20 cellular contexts compared by ENCODE assay signal in the genomic region with DNA sequence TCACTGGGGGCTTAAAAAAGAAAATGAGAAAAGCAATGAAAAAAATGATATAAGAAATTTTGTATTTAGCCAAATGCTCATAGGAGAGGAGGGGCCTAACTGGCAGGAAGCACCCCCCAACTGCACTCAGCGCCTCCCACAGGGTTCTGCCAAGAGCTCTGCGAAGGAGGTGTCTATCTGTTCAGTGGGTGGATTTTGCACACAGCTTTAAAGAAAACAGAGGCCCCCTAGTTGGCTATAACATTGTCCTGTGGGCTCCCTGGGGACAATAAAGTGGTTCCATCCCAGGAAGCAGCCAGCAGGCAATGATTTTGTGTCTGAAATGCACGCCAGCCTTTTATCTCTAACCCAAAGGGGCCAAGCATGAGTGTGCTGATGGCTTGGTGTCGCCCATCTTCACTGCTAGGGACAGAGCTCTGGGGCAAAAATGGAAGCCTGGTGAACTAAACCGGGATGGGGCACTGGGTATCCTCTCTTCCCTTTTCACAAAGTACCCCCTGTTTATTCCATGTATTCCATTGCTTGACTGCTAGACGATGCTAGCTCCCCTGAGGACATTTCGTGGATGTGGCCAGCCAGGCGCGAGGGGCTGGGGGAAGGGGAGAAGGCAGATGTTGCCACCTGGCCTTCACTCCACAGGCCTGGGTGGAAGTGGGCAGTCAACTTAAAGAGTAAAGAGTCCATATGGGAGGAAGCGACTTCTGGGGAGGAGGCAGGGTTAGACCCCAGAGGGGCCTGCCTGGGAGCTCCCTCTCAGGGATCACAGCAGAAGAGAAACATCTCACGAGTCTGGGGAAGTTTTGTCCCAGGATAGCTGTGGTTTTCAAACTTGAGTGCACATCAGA.
DNase-seq lines count a peak whose midpoint lies in the region; ATAC-seq and TF ChIP-seq lines count a peak whose summit lies in the region.
"Had no signal": no experiment of that assay in that cellular context is flagged by ENCODE, and none has a peak within 500 bp of the region (broad histone marks: within the 10 kb centered on the region; RNA-seq: fewer than 3 reads in every experiment).

No MANE protein-coding gene starts in this region.

- H3K27me3 ChIP-seq in right cardiac atrium (ENCODE audit: control insufficient read depth, insufficient read depth), result no peaks in the 10 kb centered on the region
- H3K27me3 ChIP-seq: neutrophil had no signal

- ATAC-seq in right cardiac atrium (peak; percentile 58 to 62), left ventricle myocardium superior (no peak), T-helper 17 cell (no peak)
- ATAC-seq: activated CD4-positive, CD25-positive, alpha-beta regulatory T cell treated with anti-CD3 and anti-CD28 coated beads, Interleukin-2, amount 50 U/mL, for 24 hours; activated CD8-positive, alpha-beta memory T cell treated with anti-CD3 and anti-CD28 coated beads, Interleukin-2, amount 10 ng/mL, durations not matched to agents 7 days and 5 days; effector memory CD8-positive, alpha-beta T cell had no signal

- H3K4me3 Mint-ChIP-seq in osteocyte (ENCODE audit: unreplicated experiment), result no peak overlapping the region
- H3K4me3 Mint-ChIP-seq in T-helper 17 cell, result no peak overlapping the region
- H3K4me3 Mint-ChIP-seq: activated CD8-positive, alpha-beta memory T cell treated with anti-CD3 and anti-CD28 coated beads, Interleukin-2, amount 10 ng/mL, durations not matched to agents 7 days and 5 days; activated naive CD8-positive, alpha-beta T cell treated with anti-CD3 and anti-CD28 coated beads for 36 hours; effector memory CD8-positive, alpha-beta T cell; immature natural killer cell had no signal

- no peaks in the 10 kb centered on the region for H3K9me3 Mint-ChIP-seq in osteocyte (ENCODE audit: unreplicated experiment)
- H3K9me3 Mint-ChIP-seq: activated naive CD8-positive, alpha-beta T cell treated with anti-CD3 and anti-CD28 coated beads for 36 hours; effector memory CD8-positive, alpha-beta T cell had no signal

- intact Hi-C loops in right cardiac atrium (cut with DNase I), result no loop called here
- intact Hi-C loops in left ventricle myocardium superior (cut with micrococcal nuclease), result no loop called here

- H3K4me1 Mint-ChIP-seq in osteocyte (ENCODE audit: unreplicated experiment), result peaks cover 52% of the 10 kb centered on the region
- H3K4me1 Mint-ChIP-seq in T-helper 17 cell, result peaks cover 2% of the 10 kb centered on the region
- H3K4me1 Mint-ChIP-seq: activated CD8-positive, alpha-beta memory T cell treated with anti-CD3 and anti-CD28 coated beads, Interleukin-2, amount 10 ng/mL, durations not matched to agents 7 days and 5 days; activated naive CD8-positive, alpha-beta T cell treated with anti-CD3 and anti-CD28 coated beads for 36 hours; immature natural killer cell had no signal

- peak; percentile 65 to 79 (median 72) for DNase-seq in right cardiac atrium
- DNase-seq in left ventricle myocardium superior, result no peak
- peak; percentile 41 for DNase-seq in RPMI7951 (ENCODE audit: low read depth)
- no peak for DNase-seq in osteocyte (ENCODE audit: extremely low spot score, unreplicated experiment)
- no peak for DNase-seq in T-helper 17 cell
- no peak for DNase-seq in germinal center (ENCODE audit: low spot score)
- DNase-seq in COLO668 (lab: John Stamatoyannopoulos, UW; ENCODE audit: unreplicated experiment), result no peak
- DNase-seq: activated CD8-positive, alpha-beta memory T cell treated with anti-CD3 and anti-CD28 coated beads, Interleukin-2, amount 10 ng/mL, durations not matched to agents 7 days and 5 days; activated naive CD8-positive, alpha-beta T cell treated with anti-CD3 and anti-CD28 coated beads for 36 hours; COR-L47; DND-41; effector memory CD8-positive, alpha-beta T cell; immature natural killer cell; KBM-7; NCI-H187; NCI-H510A treated with DMSO at 0.1 percent for 48 hours; RPMI8226; substantia nigra had no signal

- peaks cover 15% of the 10 kb centered on the region for H3K27me3 Mint-ChIP-seq in osteocyte (ENCODE audit: unreplicated experiment)
- peaks cover 35% of the 10 kb centered on the region for H3K27me3 Mint-ChIP-seq in T-helper 17 cell
- H3K27me3 Mint-ChIP-seq: activated CD8-positive, alpha-beta memory T cell treated with anti-CD3 and anti-CD28 coated beads, Interleukin-2, amount 10 ng/mL, durations not matched to agents 7 days and 5 days had no signal

- TF ChIP-seq CTCF in osteocyte (IDR thresholded peaks at IDR 0.05), result no peak

- WGBS in right cardiac atrium, result 70% methylated on average over 11 of the region's 11 CpGs

- H3K27ac Mint-ChIP-seq in osteocyte (ENCODE audit: unreplicated experiment) (peak overlapping the region; percentile 36), T-helper 17 cell (no peak overlapping the region)
- H3K27ac Mint-ChIP-seq: activated CD8-positive, alpha-beta memory T cell treated with anti-CD3 and anti-CD28 coated beads, Interleukin-2, amount 10 ng/mL, durations not matched to agents 7 days and 5 days; activated naive CD8-positive, alpha-beta T cell treated with anti-CD3 and anti-CD28 coated beads for 36 hours; effector memory CD8-positive, alpha-beta T cell; immature natural killer cell had no signal

- peaks cover 12% of the 10 kb centered on the region for H3K4me1 ChIP-seq in right cardiac atrium (ENCODE audit: control insufficient read depth, insufficient read depth, low read length)

- H3K36me3 Mint-ChIP-seq in osteocyte (ENCODE audit: unreplicated experiment), result no peaks in the 10 kb centered on the region
- H3K36me3 Mint-ChIP-seq in T-helper 17 cell (ENCODE audit: low read depth), result peaks cover 3% of the 10 kb centered on the region
- H3K36me3 Mint-ChIP-seq: activated CD8-positive, alpha-beta memory T cell treated with anti-CD3 and anti-CD28 coated beads, Interleukin-2, amount 10 ng/mL, durations not matched to agents 7 days and 5 days; activated naive CD8-positive, alpha-beta T cell treated with anti-CD3 and anti-CD28 coated beads for 36 hours; immature natural killer cell had no signal

- H3K27ac ChIP-seq in right cardiac atrium (ENCODE audit: low read length), result no peak overlapping the region
- H3K27ac ChIP-seq: neutrophil had no signal

- H3K4me3 ChIP-seq in right cardiac atrium (ENCODE audit: low read length), result no peak overlapping the region

- H3K9me3 ChIP-seq in right cardiac atrium (ENCODE audit: control insufficient read depth, low read length) (no peaks in the 10 kb centered on the region), T-helper 17 cell (ENCODE audit: control insufficient read depth, low read length, poor library complexity, severe bottlenecking) (no peaks in the 10 kb centered on the region)
- H3K9me3 ChIP-seq: neutrophil had no signal

Comparison
In these comparisons a context has a peak if more than half of its experiments do, and no peak if none do; other contexts are left out.
1. ATAC-seq: peak in right cardiac atrium (2 of 2); none in left ventricle myocardium superior (single experiment) and T-helper 17 cell (single experiment).
2. DNase-seq: peak in right cardiac atrium (3 of 3) and RPMI7951 (single experiment); none in left ventricle myocardium superior (single experiment), osteocyte (single experiment), T-helper 17 cell (0 of 3), germinal center (single experiment) and COLO668 (single experiment).